ENCODE assay signal across 8 cellular contexts in the genomic region with DNA sequence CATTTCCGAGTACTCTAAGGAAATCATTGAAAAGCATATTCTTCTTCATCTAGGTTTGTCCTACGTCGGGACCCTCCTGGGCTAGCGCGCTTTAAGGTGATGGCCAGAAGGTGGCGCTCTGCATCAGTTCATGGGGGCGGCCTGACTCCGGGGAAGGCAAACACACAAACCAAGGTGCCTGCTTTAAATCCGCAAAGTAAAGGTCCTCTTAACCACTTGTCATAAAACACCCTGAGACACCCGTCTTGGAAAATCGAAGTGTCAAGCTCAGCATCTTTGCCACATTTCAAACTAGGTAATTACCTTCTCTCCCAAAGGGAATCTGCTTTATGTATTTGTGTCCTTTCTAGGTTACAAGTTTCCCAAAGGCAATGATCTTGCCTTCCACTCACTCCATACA. TPM values are rescaled to one million over a fixed set of nuclear protein-coding genes. Genes with fewer than 3 reads are reported as not detected.
A peak's percentile ranks its signal among the peaks of the same experiment; 100 is the strongest.
DNase-seq lines count a peak whose midpoint lies in the region; ATAC-seq and TF ChIP-seq lines count a peak whose summit lies in the region.

No MANE protein-coding gene starts in this region.

- 4% methylated on average over 11 of the region's 11 CpGs for WGBS in SK-N-SH (ENCODE audit: low lambda C conversion rate)
- 2 to 6% (median 3%) methylated on average over 11 of the region's 11 CpGs for WGBS in psoas muscle, 3 donors
- 2 to 4% methylated on average over 11 of the region's 11 CpGs for WGBS in aorta, 2 donors

- intact Hi-C loops in psoas muscle (cut with DNase I): loop anchor here (1.0 to 5.0 kb wide), 3 partner anchors 113 to 129 kb away; no protein-coding TSS in a partner anchor
- intact Hi-C loops in aorta (cut with DNase I): loop anchor here (1.0 to 10.0 kb wide), 3 partner anchors 113 to 507 kb away; no protein-coding TSS in a partner anchor

- TF ChIP-seq RAD21 in SK-N-SH (IDR thresholded peaks at IDR 0.05; ENCODE audit: low read length): peak; percentile 90

- no peaks in the 10 kb centered on the region for H3F3A ChIP-seq in SK-N-SH (replicated peaks; ENCODE audit: insufficient read depth)

- DNase-seq in CD4-positive, CD25-positive, alpha-beta regulatory T cell: peak; percentile 11 to 65 (median 48)
- DNase-seq in MV-4-11 (lab: John Stamatoyannopoulos, UW): peak; percentile 31
- peak; percentile 81 for DNase-seq in SK-N-SH
- peak; percentile 78 for DNase-seq in activated naive CD4-positive, alpha-beta T cell treated with anti-CD3 and anti-CD28 coated beads, Interleukin-2, amount 50 U/mL, for 16 hours
- DNase-seq in cardiac muscle cell (ENCODE audit: low read depth in 1 of 2, low spot score in 1 of 2): peak; percentile 84 to 88
- peak; percentile 75 to 87 for DNase-seq in psoas muscle
- DNase-seq in aorta: peak; percentile 82 to 92

- no peaks in the 10 kb centered on the region for H4K20me1 ChIP-seq in SK-N-SH (ENCODE audit: insufficient read depth)

- no peak overlapping the region for H3K4me2 ChIP-seq in SK-N-SH

- peaks cover 59% of the 10 kb centered on the region for H3K27me3 Mint-ChIP-seq in CD4-positive, CD25-positive, alpha-beta regulatory T cell

- no peak overlapping the region for H2AFZ ChIP-seq in SK-N-SH (ENCODE audit: low read depth)

- no peaks in the 10 kb centered on the region for H3K36me3 Mint-ChIP-seq in CD4-positive, CD25-positive, alpha-beta regulatory T cell

- CTCF ChIA-PET in SK-N-SH (lab: Yijun Ruan, JAX): interaction anchor here (0.6 to 4.5 kb wide), 47 partner anchors 9 to 635 kb away, joined by 3 to 64 read pairs (median 5); no protein-coding TSS in a partner anchor

- H3K9me3 Mint-ChIP-seq in CD4-positive, CD25-positive, alpha-beta regulatory T cell: peaks cover 0 to 2% (median 0%) of the 10 kb centered on the region in 7 donors

- H3K9ac ChIP-seq in SK-N-SH: no peak overlapping the region

- TF ChIP-seq EP300 in SK-N-SH (IDR thresholded peaks at IDR 0.05; ENCODE audit: borderline replicate concordance in 1 of 2, low read depth in 1 of 2, low read length in 1 of 2): no peak

- peak; percentile 93 for TF ChIP-seq CTCF in SK-N-SH (IDR thresholded peaks at IDR 0.05)
- TF ChIP-seq CTCF in cardiac muscle cell (IDR thresholded peaks at IDR 0.05; ENCODE audit: low read depth, low read length): peak; percentile 96
- peak; percentile 95 for TF ChIP-seq CTCF in psoas muscle (IDR thresholded peaks at IDR 0.05)

- H3K27ac ChIP-seq in CD4-positive, CD25-positive, alpha-beta regulatory T cell (ENCODE audit: insufficient read depth, low read length, poor library complexity, severe bottlenecking): no peak overlapping the region
- H3K27ac ChIP-seq in SK-N-SH (ENCODE audit: low read depth in 2 of 2, low read length in 1 of 2) (no peak overlapping the region), cardiac muscle cell (no peak overlapping the region), psoas muscle (no peak overlapping the region), aorta (ENCODE audit: low read depth in 1 of 2, low read length in 2 of 2) (no peak overlapping the region)

- H3K4me1 Mint-ChIP-seq in CD4-positive, CD25-positive, alpha-beta regulatory T cell: peaks cover 0 to 2% (median 0%) of the 10 kb centered on the region in 4 donors

- peaks cover 22% of the 10 kb centered on the region for H3K27me3 ChIP-seq in CD4-positive, CD25-positive, alpha-beta regulatory T cell (ENCODE audit: control insufficient read depth, insufficient read depth, low read length)
- H3K27me3 ChIP-seq in SK-N-SH (ENCODE audit: insufficient read depth): peaks cover 59% of the 10 kb centered on the region
- peaks cover 9% of the 10 kb centered on the region for H3K27me3 ChIP-seq in cardiac muscle cell
- no peaks in the 10 kb centered on the region for H3K27me3 ChIP-seq in psoas muscle (ENCODE audit: insufficient read depth in 3 of 3, low read length in 2 of 3)
- H3K27me3 ChIP-seq in aorta (ENCODE audit: control insufficient read depth in 1 of 2, insufficient read depth in 2 of 2, low read length in 1 of 2): no peaks in the 10 kb centered on the region

- POLR2A ChIA-PET in SK-N-SH (lab: Yijun Ruan, JAX): no interaction called here

- no peaks in the 10 kb centered on the region for H3K4me1 ChIP-seq in CD4-positive, CD25-positive, alpha-beta regulatory T cell (ENCODE audit: control insufficient read depth, insufficient read depth, low read length, poor library complexity, severe bottlenecking)
- H3K4me1 ChIP-seq in SK-N-SH (ENCODE audit: control insufficient read depth in 1 of 2, insufficient read depth in 2 of 2, low read depth in 1 of 2, low read length in 1 of 2) (peaks cover 0 to 5% of the 10 kb centered on the region in 2 experiments; a peak in 2 of 4 replicates), cardiac muscle cell (ENCODE audit: low read depth) (no peaks in the 10 kb centered on the region), psoas muscle (no peaks in the 10 kb centered on the region), aorta (ENCODE audit: control insufficient read depth in 1 of 2, insufficient read depth in 2 of 2, low read length in 2 of 2) (no peaks in the 10 kb centered on the region)

- no peaks in the 10 kb centered on the region for H3K9me2 ChIP-seq in SK-N-SH

- no peaks in the 10 kb centered on the region for H3K36me3 ChIP-seq in CD4-positive, CD25-positive, alpha-beta regulatory T cell (ENCODE audit: control insufficient read depth, insufficient read depth, low read length)
- H3K36me3 ChIP-seq in SK-N-SH (replicated peaks in 1 of 2; ENCODE audit: control insufficient read depth in 1 of 2, insufficient read depth in 2 of 2, low read length in 1 of 2) (no peaks in the 10 kb centered on the region), cardiac muscle cell (no peaks in the 10 kb centered on the region), psoas muscle (ENCODE audit: insufficient read depth in 1 of 2, low read depth in 1 of 2) (peaks cover 0 to 14% of the 10 kb centered on the region in 2 donors), aorta (ENCODE audit: control insufficient read depth in 1 of 2, insufficient read depth in 2 of 2, low read length in 1 of 2) (no peaks in the 10 kb centered on the region)

- H3K27ac Mint-ChIP-seq in CD4-positive, CD25-positive, alpha-beta regulatory T cell: no peak overlapping the region

- no peaks in the 10 kb centered on the region for H3K79me2 ChIP-seq in SK-N-SH (ENCODE audit: insufficient read depth)

- peak; percentile 55 to 64 for ATAC-seq in CD4-positive, CD25-positive, alpha-beta regulatory T cell (ENCODE audit: low read depth in 2 of 2)
- ATAC-seq in GM21576 (IDR thresholded peaks at IDR 0.05; ENCODE audit: unreplicated experiment): peak; percentile 68
- ATAC-seq in psoas muscle: peak; percentile 83 to 98 (median 90)
- ATAC-seq in aorta (ENCODE audit: low FRiP score): peak; percentile 89

- H3K4me3 Mint-ChIP-seq in CD4-positive, CD25-positive, alpha-beta regulatory T cell: no peak overlapping the region

- no peak overlapping the region for H3K4me3 ChIP-seq in CD4-positive, CD25-positive, alpha-beta regulatory T cell (ENCODE audit: low read depth, low read length)
- H3K4me3 ChIP-seq in SK-N-SH (ENCODE audit: low read depth in 2 of 2, low read length in 1 of 2): no peak overlapping the region; a peak in 1 of 4 replicates
- H3K4me3 ChIP-seq in cardiac muscle cell: no peak overlapping the region
- H3K4me3 ChIP-seq in psoas muscle: no peak overlapping the region
- no peak overlapping the region for H3K4me3 ChIP-seq in aorta (ENCODE audit: low read length in 2 of 2)

- H3K9me3 ChIP-seq in CD4-positive, CD25-positive, alpha-beta regulatory T cell (ENCODE audit: control insufficient read depth in 2 of 2, low read length in 2 of 2): no peaks in the 10 kb centered on the region
- H3K9me3 ChIP-seq in SK-N-SH: no peaks in the 10 kb centered on the region
- H3K9me3 ChIP-seq in cardiac muscle cell (ENCODE audit: low read depth): no peaks in the 10 kb centered on the region
- no peaks in the 10 kb centered on the region for H3K9me3 ChIP-seq in psoas muscle
- no peaks in the 10 kb centered on the region for H3K9me3 ChIP-seq in aorta (ENCODE audit: control insufficient read depth, low read length)

TF ChIP-seq in SK-N-SH, 30 proteins besides CTCF, POLR2A, EP300 and RAD21:
- TF ChIP-seq YY1 (IDR thresholded peaks at IDR 0.05; ENCODE audit: low read depth) (no peak), SMC3 (IDR thresholded peaks at IDR 0.05; ENCODE audit: low read depth, low read length) (peak; percentile 89)

RNA-seq across cellular contexts. Expression of a gene that starts 34.0 kb away (rescaled TPM):
- 1.9 TPM for total RNA-seq in CD4-positive, CD25-positive, alpha-beta regulatory T cell
- polyA plus RNA-seq in CD4-positive, CD25-positive, alpha-beta regulatory T cell: under 1 TPM in 1 of 4 donors, not detected in 3; 0.13 TPM
- polyA plus RNA-seq in SK-N-SH (2012; rRNA removed) (0.05 TPM in 2 replicates), cardiac muscle cell (27.7 and 33.4 TPM in 2 replicates), psoas muscle (10 to 100 TPM in 1 of 3 donors, 1 to 10 TPM in 2; 8.0 to 12.3 (median 9.5) TPM), aorta (10 to 100 TPM; 50.8 to 72.4 TPM)
- polyA plus RNA-seq in SK-N-SH (2012; cell fraction: cytosol; rRNA removed): 0.03 and 0.04 TPM in 2 replicates
- polyA plus RNA-seq in SK-N-SH (2012; cell fraction: nucleus; rRNA removed): not detected in 2 replicates
- total RNA-seq in cardiac muscle cell (25.6 and 28.6 TPM in 2 replicates), psoas muscle (10 to 100 TPM; 11.1 to 47.1 (median 14.6) TPM), aorta (10 to 100 TPM; 25.5 to 51.7 TPM)

Comparison
In these comparisons a context has a peak if more than half of its experiments do, and no peak if none do; other contexts are left out.
1. DNase-seq: peak in every context shown above with its lines; median percentile 87 in aorta; 86 in cardiac muscle cell; 81 in SK-N-SH; 81 in psoas muscle; 78 in activated naive CD4-positive, alpha-beta T cell treated with anti-CD3 and anti-CD28 coated beads, Interleukin-2, amount 50 U/mL, for 16 hours; 48 in CD4-positive, CD25-positive, alpha-beta regulatory T cell; 31 in MV-4-11.